28 cellular contexts compared by ENCODE assay signal in genomic region chr12:39946361-39946948, GRCh38.
"Had no signal": no experiment of that assay in that cellular context is flagged by ENCODE, and none has a peak within 500 bp of the region (broad histone marks: within the 10 kb centered on the region; RNA-seq: fewer than 3 reads in every experiment).

No MANE protein-coding gene starts in this region.

- H3K27me3 Mint-ChIP-seq: activated CD4-positive, alpha-beta memory T cell treated with anti-CD3 and anti-CD28 coated beads for 36 hours; activated CD4-positive, alpha-beta T cell treated with anti-CD3 and anti-CD28 coated beads, Interleukin-2, amount 10 ng/mL, durations not matched to agents 24 days and 14 days; activated naive CD4-positive, alpha-beta T cell treated with anti-CD3 and anti-CD28 coated beads, Interleukin-2, amount 10 ng/mL, durations not matched to agents 7 days and 5 days; activated naive CD8-positive, alpha-beta T cell treated with anti-CD3 and anti-CD28 coated beads, Interleukin-2, amount 10 ng/mL, durations not matched to agents 7 days and 5 days; dendritic cell treated with granulocyte-macrophage colony-stimulating factor and Interleukin-4, amounts not matched to agents 40 ng/mL and 50 ng/mL, for 4 days had no signal

- H3K9ac ChIP-seq: neural progenitor cell, parathyroid adenoma had no signal

- H3K36me3 Mint-ChIP-seq: activated naive CD4-positive, alpha-beta T cell treated with anti-CD3 and anti-CD28 coated beads, Interleukin-2, amount 10 ng/mL, durations not matched to agents 7 days and 5 days; mesothelial cell of epicardium had no signal

- H3K27me3 ChIP-seq: brain microvascular endothelial cell, esophagus squamous epithelium, heart right ventricle, neural progenitor cell, right atrium auricular region, tibial nerve had no signal

- DNase-seq: activated CD4-positive, alpha-beta memory T cell treated with anti-CD3 and anti-CD28 coated beads for 36 hours; activated CD4-positive, alpha-beta T cell treated with anti-CD3 and anti-CD28 coated beads, Interleukin-2, amount 10 ng/mL, durations not matched to agents 24 days and 14 days; activated CD4-positive, CD25-positive, alpha-beta regulatory T cell treated with anti-CD3 and anti-CD28 coated beads, Interleukin-2, amount 50 U/mL, for 72 hours; activated CD8-positive, alpha-beta memory T cell treated with anti-CD3 and anti-CD28 coated beads, Interleukin-2, amount 50 U/mL, for 4 hours; activated gamma-delta T cell; activated naive CD4-positive, alpha-beta T cell treated with anti-CD3 and anti-CD28 coated beads, Interleukin-2, amount 10 ng/mL, durations not matched to agents 7 days and 5 days; activated naive CD8-positive, alpha-beta T cell treated with anti-CD3 and anti-CD28 coated beads, Interleukin-2, amount 10 ng/mL, durations not matched to agents 7 days and 5 days; activated T-cell treated with anti-CD3 and anti-CD28 coated beads, Interleukin-2, amount 50 U/mL, for 1 hour; brain microvascular endothelial cell; central memory CD4-positive, alpha-beta T cell; esophagus squamous epithelium; foreskin melanocyte; heart right ventricle; left ventricle myocardium inferior; naive thymus-derived CD8-positive, alpha-beta T cell; occipital lobe; psoas muscle; stimulated activated CD4-positive, alpha-beta T cell treated with anti-CD3 and anti-CD28 coated beads, Interleukin-2, amount 100 ng/mL, for 48 hours; stimulated activated naive CD4-positive, alpha-beta T cell treated with Interleukin-2 at 50 U/mL for 16 hours had no signal

- H3K4me3 Mint-ChIP-seq: activated CD4-positive, alpha-beta memory T cell treated with anti-CD3 and anti-CD28 coated beads for 36 hours; activated CD4-positive, alpha-beta T cell treated with anti-CD3 and anti-CD28 coated beads, Interleukin-2, amount 10 ng/mL, durations not matched to agents 24 days and 14 days; activated naive CD4-positive, alpha-beta T cell treated with anti-CD3 and anti-CD28 coated beads, Interleukin-2, amount 10 ng/mL, durations not matched to agents 7 days and 5 days; activated naive CD8-positive, alpha-beta T cell treated with anti-CD3 and anti-CD28 coated beads, Interleukin-2, amount 10 ng/mL, durations not matched to agents 7 days and 5 days; dendritic cell treated with granulocyte-macrophage colony-stimulating factor and Interleukin-4, amounts not matched to agents 40 ng/mL and 50 ng/mL, for 4 days; mesothelial cell of epicardium; naive thymus-derived CD8-positive, alpha-beta T cell; neural progenitor cell had no signal

- H3K4me3 ChIP-seq: esophagus squamous epithelium, heart right ventricle, left ventricle myocardium inferior, lung, neural progenitor cell, psoas muscle, right atrium auricular region, tibial nerve had no signal

- H3K27ac Mint-ChIP-seq: activated CD4-positive, alpha-beta memory T cell treated with anti-CD3 and anti-CD28 coated beads for 36 hours; activated CD4-positive, alpha-beta T cell treated with anti-CD3 and anti-CD28 coated beads, Interleukin-2, amount 10 ng/mL, durations not matched to agents 24 days and 14 days; activated naive CD4-positive, alpha-beta T cell treated with anti-CD3 and anti-CD28 coated beads, Interleukin-2, amount 10 ng/mL, durations not matched to agents 7 days and 5 days; activated naive CD8-positive, alpha-beta T cell treated with anti-CD3 and anti-CD28 coated beads, Interleukin-2, amount 10 ng/mL, durations not matched to agents 7 days and 5 days; dendritic cell treated with granulocyte-macrophage colony-stimulating factor and Interleukin-4, amounts not matched to agents 40 ng/mL and 50 ng/mL, for 4 days; mesothelial cell of epicardium; naive thymus-derived CD8-positive, alpha-beta T cell; neural progenitor cell had no signal

- H3K4me1 ChIP-seq: esophagus squamous epithelium, heart right ventricle, left ventricle myocardium inferior, parathyroid adenoma, psoas muscle, right atrium auricular region had no signal

- H3K9me3 ChIP-seq: esophagus squamous epithelium, heart right ventricle, left ventricle myocardium inferior, psoas muscle, right atrium auricular region had no signal

- H2AFZ ChIP-seq: neural progenitor cell, parathyroid adenoma had no signal

- ATAC-seq: heart right ventricle; naive thymus-derived CD8-positive, alpha-beta T cell; psoas muscle had no signal

- H3K36me3 ChIP-seq: brain microvascular endothelial cell, esophagus squamous epithelium, left ventricle myocardium inferior, neural progenitor cell, right atrium auricular region, tibial nerve had no signal

- H3K4me2 ChIP-seq: neural progenitor cell had no signal

- H3K4me1 Mint-ChIP-seq: activated naive CD4-positive, alpha-beta T cell treated with anti-CD3 and anti-CD28 coated beads, Interleukin-2, amount 10 ng/mL, durations not matched to agents 7 days and 5 days; activated naive CD8-positive, alpha-beta T cell treated with anti-CD3 and anti-CD28 coated beads, Interleukin-2, amount 10 ng/mL, durations not matched to agents 7 days and 5 days; mesothelial cell of epicardium; naive thymus-derived CD8-positive, alpha-beta T cell had no signal

- H3K27ac ChIP-seq: brain microvascular endothelial cell, epithelial cell of prostate, esophagus squamous epithelium, heart right ventricle, left ventricle myocardium inferior, neural progenitor cell, parathyroid adenoma, psoas muscle, right atrium auricular region, tibial nerve, VCaP had no signal
